In genomic region chr6:29733057-29733456, GRCh38 we compare ENCODE assay signal across 18 cellular contexts. TPM values are rescaled to one million over a fixed set of nuclear protein-coding genes. Genes with fewer than 3 reads are reported as not detected.
DNase-seq lines count a peak whose midpoint lies in the region; ATAC-seq and TF ChIP-seq lines count a peak whose summit lies in the region.
"Had no signal": no experiment of that assay in that cellular context is flagged by ENCODE, and none has a peak within 500 bp of the region (broad histone marks: within the 10 kb centered on the region; RNA-seq: fewer than 3 reads in every experiment).

No MANE protein-coding gene starts in this region.

- DNase-seq in activated naive CD8-positive, alpha-beta T cell treated with anti-CD3 and anti-CD28 coated beads, Interleukin-2, amount 50 U/mL, for 24 hours, result no peak
- DNase-seq in activated T-helper 2 cell treated with anti-CD3 and anti-CD28 coated beads, Interferon-gamma antibody, Interleukin-2, Interleukin-4, amounts not matched to agents 10 μg/mL and 5 μg/mL and 100 μg/mL, durations not matched to agents 14 hours and 24 hours and 36 hours (ENCODE audit: low spot score), result peak; percentile 6
- DNase-seq in iPS-NIHi11 (ENCODE audit: low spot score), result peak; percentile 20
- no peak for DNase-seq in NCI-H526 (lab: John Stamatoyannopoulos, UW)
- no peak for DNase-seq in posterior cingulate gyrus
- DNase-seq in DMS53 treated with DMSO at 0.1 percent for 48 hours (lab: John Stamatoyannopoulos, UW; ENCODE audit: unreplicated experiment), result no peak
- DNase-seq: C1 segment of cervical spinal cord; Calu3; CD4-positive, alpha-beta T cell; DMS 273 treated with DMSO at 0.1 percent for 48 hours; DMS79; H7 had no signal

- H3K9me3 ChIP-seq in HEK293 (ENCODE audit: control insufficient read depth, insufficient read depth, low read depth, low read length), result no peaks in the 10 kb centered on the region

- no peak overlapping the region for H3K27ac ChIP-seq in HEK293 (ENCODE audit: extremely low read depth, low read depth, low read length)
- H3K27ac ChIP-seq: GM23248 had no signal

- peak overlapping the region; percentile 22 for H3K27ac Mint-ChIP-seq in activated naive CD8-positive, alpha-beta T cell
- H3K27ac Mint-ChIP-seq in activated naive CD8-positive, alpha-beta T cell treated with anti-CD3 and anti-CD28 coated beads, Interleukin-2, amount 50 U/mL, for 24 hours, result no peak overlapping the region
- H3K27ac Mint-ChIP-seq in activated T-helper 2 cell treated with anti-CD3 and anti-CD28 coated beads, Interferon-gamma antibody, Interleukin-2, Interleukin-4, amounts not matched to agents 10 μg/mL and 5 μg/mL and 100 μg/mL, durations not matched to agents 14 hours and 24 hours and 36 hours, result no peak overlapping the region
- H3K27ac Mint-ChIP-seq: B cell; CD4-positive, alpha-beta T cell had no signal

- POLR2A ChIA-PET in HEK293 (lab: Yijun Ruan, JAX), result interaction anchor here (1.2 kb wide), 1 partner anchor 83 kb away, joined by 3 read pairs; no protein-coding TSS in a partner anchor

- H3K4me1 ChIP-seq in HEK293 (ENCODE audit: control insufficient read depth, insufficient read depth, low read length), result no peaks in the 10 kb centered on the region

- no peak for ATAC-seq in activated naive CD8-positive, alpha-beta T cell treated with anti-CD3 and anti-CD28 coated beads, Interleukin-2, amount 50 U/mL, for 24 hours

- peaks cover 3% of the 10 kb centered on the region for H3K36me3 Mint-ChIP-seq in activated naive CD8-positive, alpha-beta T cell
- peaks cover 4% of the 10 kb centered on the region for H3K36me3 Mint-ChIP-seq in activated naive CD8-positive, alpha-beta T cell treated with anti-CD3 and anti-CD28 coated beads, Interleukin-2, amount 50 U/mL, for 24 hours (ENCODE audit: low read depth)
- peaks cover 15% of the 10 kb centered on the region for H3K36me3 Mint-ChIP-seq in activated T-helper 2 cell treated with anti-CD3 and anti-CD28 coated beads, Interferon-gamma antibody, Interleukin-2, Interleukin-4, amounts not matched to agents 10 μg/mL and 5 μg/mL and 100 μg/mL, durations not matched to agents 14 hours and 24 hours and 36 hours (ENCODE audit: low read depth)

- no peak overlapping the region for H3K4me3 Mint-ChIP-seq in activated naive CD8-positive, alpha-beta T cell
- H3K4me3 Mint-ChIP-seq in activated naive CD8-positive, alpha-beta T cell treated with anti-CD3 and anti-CD28 coated beads, Interleukin-2, amount 50 U/mL, for 24 hours, result no peak overlapping the region
- H3K4me3 Mint-ChIP-seq in activated T-helper 2 cell treated with anti-CD3 and anti-CD28 coated beads, Interferon-gamma antibody, Interleukin-2, Interleukin-4, amounts not matched to agents 10 μg/mL and 5 μg/mL and 100 μg/mL, durations not matched to agents 14 hours and 24 hours and 36 hours (ENCODE audit: low read depth), result no peak overlapping the region
- H3K4me3 Mint-ChIP-seq: B cell; CD4-positive, alpha-beta T cell had no signal

- H3K4me3 ChIP-seq in HEK293 (ENCODE audit: low read depth, low read length), result no peak overlapping the region
- H3K4me3 ChIP-seq: GM23248 had no signal

- CTCF ChIA-PET in HEK293 (lab: Yijun Ruan, JAX), result interaction anchor here (0.9 to 10.6 kb wide), 6 partner anchors 18 to 101 kb away, joined by 5 to 158 read pairs (median 6); no protein-coding TSS in a partner anchor

- no peak for TF ChIP-seq CTCF in HEK293 (tag by site-specific recombination; IDR thresholded peaks at IDR 0.05)

- peaks cover 55% of the 10 kb centered on the region for H3K4me1 Mint-ChIP-seq in activated naive CD8-positive, alpha-beta T cell (ENCODE audit: low read depth)
- peaks cover 21% of the 10 kb centered on the region for H3K4me1 Mint-ChIP-seq in activated naive CD8-positive, alpha-beta T cell treated with anti-CD3 and anti-CD28 coated beads, Interleukin-2, amount 50 U/mL, for 24 hours
- peaks cover 9% of the 10 kb centered on the region for H3K4me1 Mint-ChIP-seq in activated T-helper 2 cell treated with anti-CD3 and anti-CD28 coated beads, Interferon-gamma antibody, Interleukin-2, Interleukin-4, amounts not matched to agents 10 μg/mL and 5 μg/mL and 100 μg/mL, durations not matched to agents 14 hours and 24 hours and 36 hours (ENCODE audit: low read depth)

- no peaks in the 10 kb centered on the region for H3K27me3 Mint-ChIP-seq in activated naive CD8-positive, alpha-beta T cell
- no peaks in the 10 kb centered on the region for H3K27me3 Mint-ChIP-seq in activated naive CD8-positive, alpha-beta T cell treated with anti-CD3 and anti-CD28 coated beads, Interleukin-2, amount 50 U/mL, for 24 hours
- H3K27me3 Mint-ChIP-seq in activated T-helper 2 cell treated with anti-CD3 and anti-CD28 coated beads, Interferon-gamma antibody, Interleukin-2, Interleukin-4, amounts not matched to agents 10 μg/mL and 5 μg/mL and 100 μg/mL, durations not matched to agents 14 hours and 24 hours and 36 hours (ENCODE audit: low read depth), result no peaks in the 10 kb centered on the region
- H3K27me3 Mint-ChIP-seq: B cell; CD4-positive, alpha-beta T cell had no signal

- H3K9me3 Mint-ChIP-seq in activated naive CD8-positive, alpha-beta T cell (ENCODE audit: low read depth), result no peaks in the 10 kb centered on the region
- H3K9me3 Mint-ChIP-seq in activated naive CD8-positive, alpha-beta T cell treated with anti-CD3 and anti-CD28 coated beads, Interleukin-2, amount 50 U/mL, for 24 hours, result no peaks in the 10 kb centered on the region
- peaks cover 8% of the 10 kb centered on the region for H3K9me3 Mint-ChIP-seq in activated T-helper 2 cell treated with anti-CD3 and anti-CD28 coated beads, Interferon-gamma antibody, Interleukin-2, Interleukin-4, amounts not matched to agents 10 μg/mL and 5 μg/mL and 100 μg/mL, durations not matched to agents 14 hours and 24 hours and 36 hours
- H3K9me3 Mint-ChIP-seq: CD4-positive, alpha-beta T cell had no signal

- peaks cover 0 to 13% of the 10 kb centered on the region in 2 experiments; a peak in 1 of 3 replicates for H3K36me3 ChIP-seq in HEK293 (ENCODE audit: control insufficient read depth in 2 of 2, insufficient read depth in 1 of 2, low read length in 2 of 2)

- intact Hi-C loops in activated T-helper 2 cell treated with anti-CD3 and anti-CD28 coated beads, Interferon-gamma antibody, Interleukin-2, Interleukin-4, amounts not matched to agents 10 μg/mL and 5 μg/mL and 100 μg/mL, durations not matched to agents 14 hours and 24 hours and 36 hours (cut with micrococcal nuclease), result no loop called here
- intact Hi-C loops in posterior cingulate gyrus (cut with DNase I), result no loop called here

TF ChIP-seq in HEK293, 187 proteins besides CTCF, POLR2A, EP300 and RAD21:
- TF ChIP-seq ZNF24 (tag by site-specific recombination; IDR thresholded peaks at IDR 0.05), result no peak
- no peak for TF ChIP-seq OVOL3 (tag by site-specific recombination; IDR thresholded peaks at IDR 0.05)
- TF ChIP-seq ZFP3 (tag by site-specific recombination; IDR thresholded peaks at IDR 0.05; ENCODE audit: low read depth), result no peak
- no peak for TF ChIP-seq ZNF23 (tag by site-specific recombination; IDR thresholded peaks at IDR 0.05; ENCODE audit: borderline replicate concordance)
- peak; percentile 88 for TF ChIP-seq REST (tag by site-specific recombination; IDR thresholded peaks at IDR 0.05)
- no peak for TF ChIP-seq ZNF202 (tag by site-specific recombination; IDR thresholded peaks at IDR 0.05; ENCODE audit: borderline replicate concordance)
- no peak for TF ChIP-seq ZSCAN4 (tag by site-specific recombination; IDR thresholded peaks at IDR 0.05)

RNA-seq across cellular contexts. Expression of gene HLA-F, which starts 9.8 kb away (rescaled TPM):
- total RNA-seq in activated T-helper 2 cell treated with anti-CD3 and anti-CD28 coated beads, Interferon-gamma antibody, Interleukin-2, Interleukin-4, amounts not matched to agents 10 μg/mL and 5 μg/mL and 100 μg/mL, durations not matched to agents 14 hours and 24 hours and 36 hours, result 266 and 278 TPM in 2 replicates
- total RNA-seq: G401 had no signal

RNA-seq across cellular contexts. Expression of gene ZFP57, which starts 52.1 kb away (rescaled TPM):
- 2.6 and 3.0 TPM in 2 replicates for total RNA-seq in activated T-helper 2 cell treated with anti-CD3 and anti-CD28 coated beads, Interferon-gamma antibody, Interleukin-2, Interleukin-4, amounts not matched to agents 10 μg/mL and 5 μg/mL and 100 μg/mL, durations not matched to agents 14 hours and 24 hours and 36 hours
- total RNA-seq: A172; CD4-positive, alpha-beta T cell; G401; GM23248 had no signal

Comparison
In these comparisons a context has a peak if more than half of its experiments do, and no peak if none do; other contexts are left out.
1. DNase-seq: peak in activated T-helper 2 cell treated with anti-CD3 and anti-CD28 coated beads, Interferon-gamma antibody, Interleukin-2, Interleukin-4, amounts not matched to agents 10 μg/mL and 5 μg/mL and 100 μg/mL, durations not matched to agents 14 hours and 24 hours and 36 hours (single experiment) and iPS-NIHi11 (single experiment); none in activated naive CD8-positive, alpha-beta T cell treated with anti-CD3 and anti-CD28 coated beads, Interleukin-2, amount 50 U/mL, for 24 hours (single experiment), NCI-H526 (0 of 2), posterior cingulate gyrus (0 of 10) and DMS53 treated with DMSO at 0.1 percent for 48 hours (single experiment).